1 cellular context compared by ENCODE assay signal in genomic region chr4:168880811-168881595, GRCh38.
TF ChIP-seq lines count a peak whose summit lies in the region.

No MANE protein-coding gene starts in this region.

TF ChIP-seq in HepG2, 621 proteins besides CTCF, POLR2A, EP300 and RAD21 (continued from another document):
- TF ChIP-seq ZNF609 (CRISPR knock-in tag; IDR thresholded peaks at IDR 0.05; ENCODE audit: borderline replicate concordance) (peak; percentile 76), ZMYM4 (CRISPR knock-in tag; IDR thresholded peaks at IDR 0.05) (peak; percentile 61; the same call in 1 of the 2 replicates), ZNF792 (CRISPR knock-in tag; IDR thresholded peaks at IDR 0.05) (no peak), PPARG (CRISPR knock-in tag; conservative IDR thresholded peaks at IDR 0.05) (0 out of 2 replicates have a peak, but pooled peaks have one; percentile 24), RARA (CRISPR knock-in tag; IDR thresholded peaks at IDR 0.05) (peak; percentile 72; the same call in 1 of the 2 replicates), PHF21A (CRISPR knock-in tag; IDR thresholded peaks at IDR 0.05) (peak; percentile 39; the same call in 1 of the 2 replicates), MAZ (IDR thresholded peaks at IDR 0.05; ENCODE audit: borderline replicate concordance, low read depth, low read length) (no peak), MAZ (CRISPR knock-in tag; IDR thresholded peaks at IDR 0.05; ENCODE audit: low read depth) (0 out of 2 replicates have a peak, but pooled peaks have one; percentile 23), TBX2 (CRISPR knock-in tag; IDR thresholded peaks at IDR 0.05; ENCODE audit: borderline replicate concordance) (peak; percentile 53; the same call in 1 of the 2 replicates), RXRB (CRISPR knock-in tag; IDR thresholded peaks at IDR 0.05; ENCODE audit: borderline replicate concordance) (peak; percentile 43; the same call in 1 of the 2 replicates), ATM (IDR thresholded peaks at IDR 0.05; ENCODE audit: borderline replicate concordance) (no peak), TARDBP (CRISPR knock-in tag; IDR thresholded peaks at IDR 0.05) (peak; percentile 68; the same call in 1 of the 2 replicates), CENPX (CRISPR knock-in tag; IDR thresholded peaks at IDR 0.05) (no peak), ZNF703 (CRISPR knock-in tag; IDR thresholded peaks at IDR 0.05; ENCODE audit: borderline replicate concordance) (no peak), SOX13 (IDR thresholded peaks at IDR 0.05) (no peak), SOX13 (CRISPR knock-in tag; conservative IDR thresholded peaks at IDR 0.05 in 1 of 2, IDR thresholded peaks at IDR 0.05 in 1 of 2) (peak in 1 of 2 experiments; percentile 59; a peak in 1 of 4 replicates), ZBTB20 (CRISPR knock-in tag; IDR thresholded peaks at IDR 0.05; ENCODE audit: borderline replicate concordance, low read depth) (0 out of 2 replicates have a peak, but pooled peaks have one; percentile 60), ZNF691 (CRISPR knock-in tag; IDR thresholded peaks at IDR 0.05; ENCODE audit: borderline replicate concordance, low read depth) (no peak), HNF4G (IDR thresholded peaks at IDR 0.05; ENCODE audit: borderline replicate concordance, low read depth, low read length) (0 out of 2 replicates have a peak, but pooled peaks have one; percentile 43), HNF4G (CRISPR knock-in tag; IDR thresholded peaks at IDR 0.05; ENCODE audit: borderline replicate concordance, low read depth) (peak; percentile 30; the same call in 1 of the 2 replicates), FOXP1 (IDR thresholded peaks at IDR 0.05) (no peak), FOXP1 (CRISPR knock-in tag; IDR thresholded peaks at IDR 0.05) (peak; percentile 84), MXI1 (IDR thresholded peaks at IDR 0.05; ENCODE audit: borderline replicate concordance, low read depth, low read length) (no peak), ZNF576 (CRISPR knock-in tag; IDR thresholded peaks at IDR 0.05) (no peak), FOXA3 (CRISPR knock-in tag; IDR thresholded peaks at IDR 0.05) (peak; percentile 40; the same call in 1 of the 2 replicates)
